ENCODE assay signal across 2 cellular contexts in genomic region chr1:113813218-113813617, GRCh38.
TF ChIP-seq lines count a peak whose summit lies in the region.

No MANE protein-coding gene starts in this region.

TF ChIP-seq in SK-N-SH, 30 proteins besides CTCF, POLR2A, EP300 and RAD21 (continued from another document):
- TF ChIP-seq, protein P1, sequence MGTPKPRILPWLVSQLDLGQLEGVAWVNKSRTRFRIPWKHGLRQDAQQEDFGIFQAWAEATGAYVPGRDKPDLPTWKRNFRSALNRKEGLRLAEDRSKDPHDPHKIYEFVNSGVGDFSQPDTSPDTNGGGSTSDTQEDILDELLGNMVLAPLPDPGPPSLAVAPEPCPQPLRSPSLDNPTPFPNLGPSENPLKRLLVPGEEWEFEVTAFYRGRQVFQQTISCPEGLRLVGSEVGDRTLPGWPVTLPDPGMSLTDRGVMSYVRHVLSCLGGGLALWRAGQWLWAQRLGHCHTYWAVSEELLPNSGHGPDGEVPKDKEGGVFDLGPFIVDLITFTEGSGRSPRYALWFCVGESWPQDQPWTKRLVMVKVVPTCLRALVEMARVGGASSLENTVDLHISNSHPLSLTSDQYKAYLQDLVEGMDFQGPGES (IDR thresholded peaks at IDR 0.05; ENCODE audit: low read depth, low read length) = no peak
- no peak for TF ChIP-seq RXRA (IDR thresholded peaks at IDR 0.05; ENCODE audit: borderline replicate concordance, low read depth)
- no peak for TF ChIP-seq SIN3A (IDR thresholded peaks at IDR 0.05; ENCODE audit: borderline replicate concordance, low read depth, low read length)

TF ChIP-seq in SK-N-SH treated with all-trans-retinoic acid at 6 μM for 48 hours, 23 proteins besides CTCF, POLR2A, EP300 and RAD21:
- TF ChIP-seq, protein P2, sequence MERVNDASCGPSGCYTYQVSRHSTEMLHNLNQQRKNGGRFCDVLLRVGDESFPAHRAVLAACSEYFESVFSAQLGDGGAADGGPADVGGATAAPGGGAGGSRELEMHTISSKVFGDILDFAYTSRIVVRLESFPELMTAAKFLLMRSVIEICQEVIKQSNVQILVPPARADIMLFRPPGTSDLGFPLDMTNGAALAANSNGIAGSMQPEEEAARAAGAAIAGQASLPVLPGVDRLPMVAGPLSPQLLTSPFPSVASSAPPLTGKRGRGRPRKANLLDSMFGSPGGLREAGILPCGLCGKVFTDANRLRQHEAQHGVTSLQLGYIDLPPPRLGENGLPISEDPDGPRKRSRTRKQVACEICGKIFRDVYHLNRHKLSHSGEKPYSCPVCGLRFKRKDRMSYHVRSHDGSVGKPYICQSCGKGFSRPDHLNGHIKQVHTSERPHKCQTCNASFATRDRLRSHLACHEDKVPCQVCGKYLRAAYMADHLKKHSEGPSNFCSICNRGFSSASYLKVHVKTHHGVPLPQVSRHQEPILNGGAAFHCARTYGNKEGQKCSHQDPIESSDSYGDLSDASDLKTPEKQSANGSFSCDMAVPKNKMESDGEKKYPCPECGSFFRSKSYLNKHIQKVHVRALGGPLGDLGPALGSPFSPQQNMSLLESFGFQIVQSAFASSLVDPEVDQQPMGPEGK (CRISPR knock-in tag; IDR thresholded peaks at IDR 0.05; ENCODE audit: borderline replicate concordance) = no peak
- TF ChIP-seq CSDC2 (CRISPR knock-in tag; IDR thresholded peaks at IDR 0.05) (no peak), ESRRG (CRISPR knock-in tag; IDR thresholded peaks at IDR 0.05) (no peak), OSR1 (CRISPR knock-in tag; IDR thresholded peaks at IDR 0.05) (no peak), TCF4 (CRISPR knock-in tag; IDR thresholded peaks at IDR 0.05; ENCODE audit: borderline replicate concordance) (no peak), ZFP30 (CRISPR knock-in tag; IDR thresholded peaks at IDR 0.05) (no peak), ZNF70 (CRISPR knock-in tag; IDR thresholded peaks at IDR 0.05) (no peak), ZNF565 (CRISPR knock-in tag; conservative IDR thresholded peaks at IDR 0.05; ENCODE audit: low read depth) (no peak), GLIS3 (CRISPR knock-in tag; IDR thresholded peaks at IDR 0.05) (no peak), ZNF8 (CRISPR knock-in tag; IDR thresholded peaks at IDR 0.05) (no peak), SNAI2 (CRISPR knock-in tag; IDR thresholded peaks at IDR 0.05) (no peak), ZC3H10 (CRISPR knock-in tag; IDR thresholded peaks at IDR 0.05) (no peak), BACH2 (CRISPR knock-in tag; IDR thresholded peaks at IDR 0.05; ENCODE audit: borderline replicate concordance) (no peak), RARB (CRISPR knock-in tag; IDR thresholded peaks at IDR 0.05) (no peak), ISL1 (CRISPR knock-in tag; IDR thresholded peaks at IDR 0.05) (no peak)
- TF ChIP-seq, protein P3, sequence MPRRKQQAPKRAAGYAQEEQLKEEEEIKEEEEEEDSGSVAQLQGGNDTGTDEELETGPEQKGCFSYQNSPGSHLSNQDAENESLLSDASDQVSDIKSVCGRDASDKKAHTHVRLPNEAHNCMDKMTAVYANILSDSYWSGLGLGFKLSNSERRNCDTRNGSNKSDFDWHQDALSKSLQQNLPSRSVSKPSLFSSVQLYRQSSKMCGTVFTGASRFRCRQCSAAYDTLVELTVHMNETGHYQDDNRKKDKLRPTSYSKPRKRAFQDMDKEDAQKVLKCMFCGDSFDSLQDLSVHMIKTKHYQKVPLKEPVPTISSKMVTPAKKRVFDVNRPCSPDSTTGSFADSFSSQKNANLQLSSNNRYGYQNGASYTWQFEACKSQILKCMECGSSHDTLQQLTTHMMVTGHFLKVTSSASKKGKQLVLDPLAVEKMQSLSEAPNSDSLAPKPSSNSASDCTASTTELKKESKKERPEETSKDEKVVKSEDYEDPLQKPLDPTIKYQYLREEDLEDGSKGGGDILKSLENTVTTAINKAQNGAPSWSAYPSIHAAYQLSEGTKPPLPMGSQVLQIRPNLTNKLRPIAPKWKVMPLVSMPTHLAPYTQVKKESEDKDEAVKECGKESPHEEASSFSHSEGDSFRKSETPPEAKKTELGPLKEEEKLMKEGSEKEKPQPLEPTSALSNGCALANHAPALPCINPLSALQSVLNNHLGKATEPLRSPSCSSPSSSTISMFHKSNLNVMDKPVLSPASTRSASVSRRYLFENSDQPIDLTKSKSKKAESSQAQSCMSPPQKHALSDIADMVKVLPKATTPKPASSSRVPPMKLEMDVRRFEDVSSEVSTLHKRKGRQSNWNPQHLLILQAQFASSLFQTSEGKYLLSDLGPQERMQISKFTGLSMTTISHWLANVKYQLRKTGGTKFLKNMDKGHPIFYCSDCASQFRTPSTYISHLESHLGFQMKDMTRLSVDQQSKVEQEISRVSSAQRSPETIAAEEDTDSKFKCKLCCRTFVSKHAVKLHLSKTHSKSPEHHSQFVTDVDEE (CRISPR knock-in tag; IDR thresholded peaks at IDR 0.05) = no peak
- TF ChIP-seq, protein P4, sequence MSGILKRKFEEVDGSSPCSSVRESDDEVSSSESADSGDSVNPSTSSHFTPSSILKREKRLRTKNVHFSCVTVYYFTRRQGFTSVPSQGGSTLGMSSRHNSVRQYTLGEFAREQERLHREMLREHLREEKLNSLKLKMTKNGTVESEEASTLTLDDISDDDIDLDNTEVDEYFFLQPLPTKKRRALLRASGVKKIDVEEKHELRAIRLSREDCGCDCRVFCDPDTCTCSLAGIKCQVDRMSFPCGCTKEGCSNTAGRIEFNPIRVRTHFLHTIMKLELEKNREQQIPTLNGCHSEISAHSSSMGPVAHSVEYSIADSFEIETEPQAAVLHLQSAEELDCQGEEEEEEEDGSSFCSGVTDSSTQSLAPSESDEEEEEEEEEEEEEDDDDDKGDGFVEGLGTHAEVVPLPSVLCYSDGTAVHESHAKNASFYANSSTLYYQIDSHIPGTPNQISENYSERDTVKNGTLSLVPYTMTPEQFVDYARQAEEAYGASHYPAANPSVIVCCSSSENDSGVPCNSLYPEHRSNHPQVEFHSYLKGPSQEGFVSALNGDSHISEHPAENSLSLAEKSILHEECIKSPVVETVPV (CRISPR knock-in tag; IDR thresholded peaks at IDR 0.05) = no peak
- TF ChIP-seq, protein P5, sequence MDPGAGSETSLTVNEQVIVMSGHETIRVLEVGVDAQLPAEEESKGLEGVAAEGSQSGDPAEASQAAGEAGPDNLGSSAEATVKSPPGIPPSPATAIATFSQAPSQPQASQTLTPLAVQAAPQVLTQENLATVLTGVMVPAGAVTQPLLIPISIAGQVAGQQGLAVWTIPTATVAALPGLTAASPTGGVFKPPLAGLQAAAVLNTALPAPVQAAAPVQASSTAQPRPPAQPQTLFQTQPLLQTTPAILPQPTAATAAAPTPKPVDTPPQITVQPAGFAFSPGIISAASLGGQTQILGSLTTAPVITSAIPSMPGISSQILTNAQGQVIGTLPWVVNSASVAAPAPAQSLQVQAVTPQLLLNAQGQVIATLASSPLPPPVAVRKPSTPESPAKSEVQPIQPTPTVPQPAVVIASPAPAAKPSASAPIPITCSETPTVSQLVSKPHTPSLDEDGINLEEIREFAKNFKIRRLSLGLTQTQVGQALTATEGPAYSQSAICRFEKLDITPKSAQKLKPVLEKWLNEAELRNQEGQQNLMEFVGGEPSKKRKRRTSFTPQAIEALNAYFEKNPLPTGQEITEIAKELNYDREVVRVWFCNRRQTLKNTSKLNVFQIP (CRISPR knock-in tag; IDR thresholded peaks at IDR 0.05; ENCODE audit: borderline replicate concordance, low read depth) = no peak
